In genomic region chr19:37468961-37469777, GRCh38 we compare ENCODE assay signal across 8 cellular contexts. TPM values are rescaled to one million over a fixed set of nuclear protein-coding genes. Genes with fewer than 3 reads are reported as not detected.
DNase-seq lines count a peak whose midpoint lies in the region; ATAC-seq and TF ChIP-seq lines count a peak whose summit lies in the region.

ZNF570 (plus strand) TSS chr19:37469356; CDS start chr19:37470355, 999 bp downstream.

- H3K4me1 ChIP-seq in DND-41 (ENCODE audit: insufficient read depth, low read length), result peaks cover 44% of the 10 kb centered on the region
- no peaks in the 10 kb centered on the region for H3K4me1 ChIP-seq in GM23248 (ENCODE audit: insufficient read depth)
- peaks cover 7% of the 10 kb centered on the region for H3K4me1 ChIP-seq in cardiac muscle cell (ENCODE audit: low read depth)
- H3K4me1 ChIP-seq in parathyroid adenoma, result peaks cover 6% of the 10 kb centered on the region
- H3K4me1 ChIP-seq in tibial artery, result peaks cover 0 to 28% (median 16%) of the 10 kb centered on the region in 4 donors

- peak within 1 kb of the TSS; percentile 77 for H3K9ac ChIP-seq in DND-41 (ENCODE audit: low read depth, low read length)
- H3K9ac ChIP-seq in GM23248, result peak within 1 kb of the TSS; percentile 85
- H3K9ac ChIP-seq in parathyroid adenoma, result peak within 1 kb of the TSS; percentile 8

- DNase-seq in DND-41 (peak; percentile 92), GM23248 (peak; percentile 96), MV-4-11 (lab: John Stamatoyannopoulos, UW) (peak; percentile 86), SKM-1 treated with dmso at 0.1 percent for 144 hours (lab: John Stamatoyannopoulos, UW; ENCODE audit: unreplicated experiment) (peak; percentile 80), cardiac muscle cell (ENCODE audit: low read depth in 1 of 2, low spot score in 1 of 2) (peak; percentile 91 to 94), tibial artery (peak; percentile 88 to 94)
- DNase-seq in activated naive CD8-positive, alpha-beta T cell treated with anti-CD3 and anti-CD28 coated beads, Interleukin-2, amount 50 U/mL, for 16 hours (ENCODE audit: low read depth, low spot score), result peak; percentile 73

- H3K4me3 ChIP-seq in DND-41 (ENCODE audit: low read depth in 1 of 2, low read length in 2 of 2) (peak within 1 kb of the TSS; percentile 68 to 84), GM23248 (peak within 1 kb of the TSS; percentile 91), cardiac muscle cell (peak within 1 kb of the TSS; percentile 75), parathyroid adenoma (ENCODE audit: low read depth, low read length) (peak within 1 kb of the TSS; percentile 78), tibial artery (peak within 1 kb of the TSS; percentile 73 to 74)

- intact Hi-C loops in tibial artery (cut with DNase I; ENCODE audit: low total_unique reads), result no loop called here

- H3K27me3 ChIP-seq in DND-41 (ENCODE audit: insufficient read depth, low read length, poor library complexity) (no peaks in the 10 kb centered on the region), GM23248 (replicated peaks; ENCODE audit: insufficient read depth) (no peaks in the 10 kb centered on the region), cardiac muscle cell (no peaks in the 10 kb centered on the region), parathyroid adenoma (ENCODE audit: control insufficient read depth, insufficient read depth, low read length) (no peaks in the 10 kb centered on the region), tibial artery (no peaks in the 10 kb centered on the region)

- peak within 1 kb of the TSS; percentile 92 for H2AFZ ChIP-seq in DND-41 (ENCODE audit: low read depth, low read length)
- H2AFZ ChIP-seq in GM23248, result peak within 1 kb of the TSS; percentile 97
- H2AFZ ChIP-seq in parathyroid adenoma, result peak within 1 kb of the TSS; percentile 99

- H3K9me3 ChIP-seq in DND-41 (ENCODE audit: insufficient read depth, low read length, severe bottlenecking), result peaks cover 24% of the 10 kb centered on the region
- no peaks in the 10 kb centered on the region for H3K9me3 ChIP-seq in GM23248 (ENCODE audit: low read depth)
- H3K9me3 ChIP-seq in cardiac muscle cell (ENCODE audit: low read depth), result no peaks in the 10 kb centered on the region
- no peaks in the 10 kb centered on the region for H3K9me3 ChIP-seq in parathyroid adenoma (ENCODE audit: control insufficient read depth, low read length)
- H3K9me3 ChIP-seq in tibial artery, result peaks cover 0 to 16% (median under 1%) of the 10 kb centered on the region in 3 donors

- peak within 1 kb of the TSS; percentile 82 for H3K4me2 ChIP-seq in DND-41 (ENCODE audit: insufficient read depth, low read length)
- H3K4me2 ChIP-seq in GM23248 (ENCODE audit: unreplicated experiment), result peak within 1 kb of the TSS; percentile 84
- peak within 1 kb of the TSS; percentile 64 for H3K4me2 ChIP-seq in parathyroid adenoma (ENCODE audit: low read length)

- TF ChIP-seq CTCF in DND-41 (IDR thresholded peaks at IDR 0.05; ENCODE audit: borderline replicate concordance, extremely low read depth, low read length, poor library complexity, severe bottlenecking) (no peak), cardiac muscle cell (IDR thresholded peaks at IDR 0.05; ENCODE audit: low read depth, low read length) (no peak), parathyroid adenoma (IDR thresholded peaks at IDR 0.05) (no peak), tibial artery (IDR thresholded peaks at IDR 0.05) (peak in 1 of 2 experiments; percentile 10)

- H3K79me2 ChIP-seq in DND-41 (ENCODE audit: insufficient read depth, low read length), result peaks cover 85% of the 10 kb centered on the region
- peaks cover 64% of the 10 kb centered on the region for H3K79me2 ChIP-seq in GM23248 (ENCODE audit: insufficient read depth)
- peaks cover 14% of the 10 kb centered on the region for H3K79me2 ChIP-seq in parathyroid adenoma

- peak; percentile 77 for ATAC-seq in DND-41 (ENCODE audit: insufficient read depth, low read depth)

- H3K36me3 ChIP-seq in DND-41 (ENCODE audit: insufficient read depth, low read length) (peaks cover 43% of the 10 kb centered on the region), GM23248 (ENCODE audit: low read depth) (peaks cover 4% of the 10 kb centered on the region; the same call in 1 of the 2 replicates), cardiac muscle cell (no peaks in the 10 kb centered on the region), parathyroid adenoma (ENCODE audit: control insufficient read depth, insufficient read depth, low read length) (no peaks in the 10 kb centered on the region), tibial artery (peaks cover 15 to 36% (median 28%) of the 10 kb centered on the region in 3 donors)

- no peaks in the 10 kb centered on the region for H4K20me1 ChIP-seq in DND-41 (ENCODE audit: insufficient read depth, low read length)
- no peaks in the 10 kb centered on the region for H4K20me1 ChIP-seq in GM23248 (ENCODE audit: insufficient read depth)

- H3K9me2 ChIP-seq in GM23248 (ENCODE audit: insufficient read depth), result no peaks in the 10 kb centered on the region

- H3F3A ChIP-seq in GM23248 (ENCODE audit: insufficient read depth), result no peaks in the 10 kb centered on the region

- in situ Hi-C loops in GM23248 (cut with MboI), result no loop called here

- H3K27ac ChIP-seq in DND-41 (ENCODE audit: low read length), result peak within 1 kb of the TSS; percentile 86
- H3K27ac ChIP-seq in GM23248, result peak within 1 kb of the TSS; percentile 90
- peak within 1 kb of the TSS; percentile 91 for H3K27ac ChIP-seq in cardiac muscle cell
- peak within 1 kb of the TSS; percentile 88 for H3K27ac ChIP-seq in parathyroid adenoma
- H3K27ac ChIP-seq in tibial artery, result peak within 1 kb of the TSS; percentile 90

- 1 to 2% methylated on average over 58 to 61 of the region's 63 CpGs for WGBS in GM23248 (ENCODE audit: low coverage in 1 of 2, low lambda C conversion rate in 2 of 2, missing lambda C conversion rate in 2 of 2), 2 experiments

RNA-seq across cellular contexts. Expression of gene ZNF570, which starts in this region (rescaled TPM):
- 5.3 and 6.7 TPM in 2 replicates for total RNA-seq in GM23248 (2014; rRNA removed; shearing (Covaris generic))
- polyA plus RNA-seq in GM23248 (2016; fragmentation: Nextera tagmentation; extraction: Ambion mirVana) (2.2 and 2.5 TPM in 2 replicates), cardiac muscle cell (4.0 and 4.3 TPM in 2 replicates)
- total RNA-seq in cardiac muscle cell, result 4.6 and 9.0 TPM in 2 replicates

Comparison
In these comparisons a context has a peak if more than half of its experiments do, and no peak if none do; other contexts are left out.
1. Peak in every context shown above with its lines: DNase-seq, ATAC-seq, H3K4me3 ChIP-seq and H3K27ac ChIP-seq.
2. H3K9ac ChIP-seq: peak in every context shown above with its lines; median percentile 85 in GM23248; 77 in DND-41; 8 in parathyroid adenoma.